ENCODE assay signal across 23 cellular contexts in the genomic region with DNA sequence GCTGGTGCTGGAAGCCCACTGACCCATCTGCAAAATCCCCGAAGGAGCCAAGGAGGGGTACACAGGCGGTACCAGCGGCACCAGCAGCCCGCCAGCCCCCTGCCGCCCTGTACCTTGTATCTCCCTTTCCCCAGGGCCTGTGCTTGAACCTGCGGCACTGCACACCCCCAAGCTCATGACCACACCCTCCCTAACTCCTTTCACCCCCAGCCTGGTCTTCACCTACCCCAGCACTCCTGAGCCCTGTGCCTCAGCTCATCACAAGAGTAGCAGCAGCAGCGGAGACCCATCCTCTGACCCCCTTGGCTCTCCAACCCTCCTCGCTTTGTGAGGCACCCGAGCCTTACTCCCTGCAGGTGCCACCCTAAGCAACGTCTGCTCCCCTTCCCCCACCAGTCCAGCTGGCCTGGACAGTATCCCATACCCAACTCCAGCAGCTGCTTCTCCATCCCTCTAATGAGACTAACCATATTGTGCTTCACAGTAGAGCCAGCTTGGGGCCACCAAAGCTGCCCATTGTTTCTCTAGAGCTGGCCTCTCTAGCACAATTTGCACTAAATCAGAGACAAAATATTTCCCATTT.
DNase-seq lines count a peak whose midpoint lies in the region; ATAC-seq and TF ChIP-seq lines count a peak whose summit lies in the region.
"Had no signal": no experiment of that assay in that cellular context is flagged by ENCODE, and none has a peak within 500 bp of the region (broad histone marks: within the 10 kb centered on the region; RNA-seq: fewer than 3 reads in every experiment).

No MANE protein-coding gene starts in this region.

- POLR2A ChIA-PET in IMR-90 (lab: Charles Lee; ENCODE audit: unreplicated experiment) = interaction anchor here (0.6 kb wide), 2 partner anchors 129 to 150 kb away, joined by 4 to 8 read pairs; no protein-coding TSS in a partner anchor

- in situ Hi-C loops in IMR-90 (cut with MboI; ENCODE audit: low sequenced_read_pairs) = no loop called here

- H3K56ac ChIP-seq in IMR-90 (ENCODE audit: extremely low read depth, insufficient read depth, low read length) = no peak overlapping the region

- peak overlapping the region; percentile 35; the same call in 1 of the 2 replicates for H2AK5ac ChIP-seq in IMR-90 (ENCODE audit: low read depth, low read length)

- WGBS in right cardiac atrium = 93% methylated on average over 10 of the region's 10 CpGs
- 97% methylated on average over 4 of the region's 10 CpGs; no CpG with 5 or more reads in 1 of the 2 experiments for WGBS in IMR-90 (ENCODE audit: extremely low coverage in 2 of 2, insufficient read length in 1 of 2), 2 experiments

- H4K5ac ChIP-seq in IMR-90 (ENCODE audit: low read depth, low read length) = no peak overlapping the region

- no peak overlapping the region for H2BK20ac ChIP-seq in IMR-90 (ENCODE audit: low read depth, low read length)

- no peak overlapping the region for H2AK9ac ChIP-seq in IMR-90 (replicated peaks; ENCODE audit: low read depth, low read length, poor library complexity)

- H3K9me1 ChIP-seq in IMR-90 (ENCODE audit: insufficient read depth, low read length) = no peaks in the 10 kb centered on the region; the same call in 1 of the 2 replicates

- H4K91ac ChIP-seq in IMR-90 (ENCODE audit: insufficient read depth, low read depth, low read length) = no peak overlapping the region

- no peaks in the 10 kb centered on the region for H3K79me1 ChIP-seq in IMR-90 (ENCODE audit: low read depth in 1 of 2, low read length in 2 of 2)

- TF ChIP-seq CTCF in right atrium auricular region (IDR thresholded peaks at IDR 0.05) (no peak), IMR-90 (conservative IDR thresholded peaks at IDR 0.05; ENCODE audit: low read depth, low read length) (no peak)

- H2BK120ac ChIP-seq in IMR-90 (ENCODE audit: low read depth, low read length) = no peak overlapping the region

- dilution Hi-C loops in IMR-90 (cut with HindIII; ENCODE audit: low sequenced_read_pairs, unreplicated experiment) = no loop called here

- H2BK15ac ChIP-seq in IMR-90 (ENCODE audit: low read depth, low read length) = no peak overlapping the region

- DNase-seq in right cardiac atrium (no peak), right atrium auricular region (ENCODE audit: low spot score) (no peak), IMR-90 (no peak), myocyte (ENCODE audit: low read depth) (peak; percentile 8), NOMO-1 treated with dmso at 0.1 percent for 144 hours (lab: John Stamatoyannopoulos, UW; ENCODE audit: unreplicated experiment) (no peak), cerebellum (ENCODE audit: low spot score) (no peak), SW 1271 (lab: John Stamatoyannopoulos, UW) (no peak)
- DNase-seq: AML-193; CD4-positive, alpha-beta memory T cell; COR-L47; DMS53; HFFc6; MM.1S; NCI-H2029; NCI-H2227 treated with DMSO at 0.1 percent for 48 hours; NCI-H526 treated with DMSO at 0.1 percent for 48 hours; Right ventricle myocardium superior; RPMI8226 had no signal

- H3K4me3 ChIP-seq in right cardiac atrium (ENCODE audit: low read length) = no peak overlapping the region
- H3K4me3 ChIP-seq in right atrium auricular region = no peak overlapping the region
- no peak overlapping the region for H3K4me3 ChIP-seq in IMR-90 (ENCODE audit: insufficient read depth, low read depth, low read length)
- H3K4me3 ChIP-seq: A549, GM23338, HAP-1, SJSA1 had no signal

- TF ChIP-seq POLR2A in IMR-90 (IDR thresholded peaks at IDR 0.05; ENCODE audit: low read depth, low read length) = no peak

- no peak overlapping the region for H3K4me2 ChIP-seq in IMR-90 (ENCODE audit: low read depth, low read length)
- H3K4me2 ChIP-seq: A549, GM23338, KMS-11 had no signal

- H4K20me1 ChIP-seq in IMR-90 (ENCODE audit: insufficient read depth, low read length) = no peaks in the 10 kb centered on the region

- H3K14ac ChIP-seq in IMR-90 (replicated peaks; ENCODE audit: low read depth, low read length) = no peak overlapping the region; the same call in 1 of the 2 replicates

- no peak overlapping the region for H3K9ac ChIP-seq in IMR-90 (ENCODE audit: low read depth, low read length)
- H3K9ac ChIP-seq: KMS-11 had no signal

- intact Hi-C loops in right cardiac atrium (cut with DNase I) = no loop called here
- intact Hi-C loops in IMR-90 (cut with micrococcal nuclease) = no loop called here

- H2BK5ac ChIP-seq in IMR-90 (ENCODE audit: low read depth, low read length, poor library complexity, severe bottlenecking) = no peak overlapping the region

- no peak overlapping the region for H4K8ac ChIP-seq in IMR-90 (ENCODE audit: low read depth in 2 of 2, low read length in 2 of 2)

- BruUV-seq in IMR-90 (replicated peaks; lab: Mats Ljungman, UMichigan) = no TSS peak

- H3K23ac ChIP-seq in IMR-90 (ENCODE audit: low read depth, low read length) = no peak overlapping the region

- H3K9me3 ChIP-seq in right cardiac atrium (ENCODE audit: control insufficient read depth, low read length) (no peaks in the 10 kb centered on the region), right atrium auricular region (no peaks in the 10 kb centered on the region), IMR-90 (ENCODE audit: control insufficient read depth, insufficient read depth, low read length) (no peaks in the 10 kb centered on the region)
- H3K9me3 ChIP-seq: HAP-1, SJSA1 had no signal

- no peaks in the 10 kb centered on the region for H3K27me3 ChIP-seq in right cardiac atrium (ENCODE audit: control insufficient read depth, insufficient read depth)
- H3K27me3 ChIP-seq in right atrium auricular region = no peaks in the 10 kb centered on the region
- no peaks in the 10 kb centered on the region for H3K27me3 ChIP-seq in IMR-90 (ENCODE audit: control insufficient read depth, insufficient read depth, low read length)
- H3K27me3 ChIP-seq: SJSA1 had no signal

- CTCF ChIA-PET in IMR-90 (lab: Yijun Ruan, JAX) = interaction anchor here (1.0 kb wide), 1 partner anchor 13 kb away, joined by 3 read pairs; no protein-coding TSS in a partner anchor

- H3K36me3 ChIP-seq in right atrium auricular region (no peaks in the 10 kb centered on the region), IMR-90 (ENCODE audit: control insufficient read depth, insufficient read depth, low read length) (peaks cover 7% of the 10 kb centered on the region)
- H3K36me3 ChIP-seq: HAP-1, SJSA1 had no signal

- TF ChIP-seq RAD21 in IMR-90 (IDR thresholded peaks at IDR 0.05; ENCODE audit: low read length) = no peak

- H3K27ac ChIP-seq in right cardiac atrium (ENCODE audit: low read length) (peak overlapping the region; percentile 20), right atrium auricular region (no peak overlapping the region), IMR-90 (ENCODE audit: insufficient read depth, low read length) (no peak overlapping the region)
- H3K27ac ChIP-seq: A549, KMS-11, SJSA1 had no signal

- ATAC-seq in right cardiac atrium (peak; percentile 47 to 51), IMR-90 (ENCODE audit: low read depth) (no peak)
- ATAC-seq: GM23338 had no signal

- H3K18ac ChIP-seq in IMR-90 (ENCODE audit: low read depth, low read length) = no peak overlapping the region; the same call in 1 of the 2 replicates

- no peak overlapping the region; the same call in 1 of the 2 replicates for H3K4ac ChIP-seq in IMR-90 (ENCODE audit: low read depth, low read length)

- H3K4me1 ChIP-seq in right cardiac atrium (ENCODE audit: control insufficient read depth, insufficient read depth, low read length) (peaks cover 2% of the 10 kb centered on the region), right atrium auricular region (no peaks in the 10 kb centered on the region), IMR-90 (ENCODE audit: control insufficient read depth, insufficient read depth, low read length) (peaks cover 6% of the 10 kb centered on the region)
- H3K4me1 ChIP-seq: HAP-1 had no signal

- no peak overlapping the region for H2AFZ ChIP-seq in IMR-90 (replicated peaks; ENCODE audit: low read length, poor library complexity)
- H2AFZ ChIP-seq: GM23338 had no signal

TF ChIP-seq in IMR-90, 13 proteins besides CTCF, POLR2A, EP300 and RAD21:
- TF ChIP-seq CEBPB (IDR thresholded peaks at IDR 0.05; ENCODE audit: low read depth, low read length) = no peak
- no peak for TF ChIP-seq CHD1 (IDR thresholded peaks at IDR 0.05; ENCODE audit: low read depth, low read length)
- TF ChIP-seq MAFK (IDR thresholded peaks at IDR 0.05; ENCODE audit: low read depth, low read length) = no peak
- no peak for TF ChIP-seq SMC3 (IDR thresholded peaks at IDR 0.05; ENCODE audit: low read depth, low read length)
- TF ChIP-seq FOS (IDR thresholded peaks at IDR 0.05; ENCODE audit: low read depth, low read length) = no peak
- TF ChIP-seq, protein P1, sequence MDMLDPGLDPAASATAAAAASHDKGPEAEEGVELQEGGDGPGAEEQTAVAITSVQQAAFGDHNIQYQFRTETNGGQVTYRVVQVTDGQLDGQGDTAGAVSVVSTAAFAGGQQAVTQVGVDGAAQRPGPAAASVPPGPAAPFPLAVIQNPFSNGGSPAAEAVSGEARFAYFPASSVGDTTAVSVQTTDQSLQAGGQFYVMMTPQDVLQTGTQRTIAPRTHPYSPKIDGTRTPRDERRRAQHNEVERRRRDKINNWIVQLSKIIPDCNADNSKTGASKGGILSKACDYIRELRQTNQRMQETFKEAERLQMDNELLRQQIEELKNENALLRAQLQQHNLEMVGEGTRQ (IDR thresholded peaks at IDR 0.05; ENCODE audit: low read depth, low read length) = no peak
- TF ChIP-seq BHLHE40 (IDR thresholded peaks at IDR 0.05; ENCODE audit: low read depth, low read length) = no peak
- TF ChIP-seq NFE2L2 (IDR thresholded peaks at IDR 0.05; ENCODE audit: low read depth, low read length) = no peak
- TF ChIP-seq, protein P2, sequence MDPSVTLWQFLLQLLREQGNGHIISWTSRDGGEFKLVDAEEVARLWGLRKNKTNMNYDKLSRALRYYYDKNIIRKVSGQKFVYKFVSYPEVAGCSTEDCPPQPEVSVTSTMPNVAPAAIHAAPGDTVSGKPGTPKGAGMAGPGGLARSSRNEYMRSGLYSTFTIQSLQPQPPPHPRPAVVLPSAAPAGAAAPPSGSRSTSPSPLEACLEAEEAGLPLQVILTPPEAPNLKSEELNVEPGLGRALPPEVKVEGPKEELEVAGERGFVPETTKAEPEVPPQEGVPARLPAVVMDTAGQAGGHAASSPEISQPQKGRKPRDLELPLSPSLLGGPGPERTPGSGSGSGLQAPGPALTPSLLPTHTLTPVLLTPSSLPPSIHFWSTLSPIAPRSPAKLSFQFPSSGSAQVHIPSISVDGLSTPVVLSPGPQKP (IDR thresholded peaks at IDR 0.05; ENCODE audit: borderline replicate concordance, low read depth, low read length) = no peak
